Comparison of ENCODE assay signal across 13 cellular contexts in the genomic region with DNA sequence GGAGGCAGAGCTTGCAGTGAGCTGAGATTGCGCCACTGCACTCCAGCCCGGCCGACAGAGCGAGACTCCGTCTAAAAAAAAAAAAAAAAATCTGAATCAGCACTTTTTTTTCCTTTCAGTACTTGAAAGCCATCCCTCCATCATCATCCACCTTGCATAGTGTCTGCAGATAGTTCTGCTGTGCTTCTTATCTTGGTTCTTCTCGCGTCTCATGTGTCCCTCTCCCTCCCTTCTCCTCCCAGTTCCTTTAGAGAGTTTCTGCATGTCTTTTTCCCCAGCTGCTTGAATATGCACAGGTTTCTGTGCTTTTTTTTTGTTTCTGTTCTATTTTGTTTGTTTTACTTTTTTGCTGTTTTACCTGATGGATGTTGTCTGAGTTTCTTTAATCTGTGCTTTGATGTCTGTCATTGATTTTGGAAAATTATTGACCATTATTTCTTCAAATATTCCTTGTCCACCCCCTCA.
"Had no signal": no experiment of that assay in that cellular context is flagged by ENCODE, and none has a peak within 500 bp of the region (broad histone marks: within the 10 kb centered on the region; RNA-seq: fewer than 3 reads in every experiment).

No MANE protein-coding gene starts in this region.

- DNase-seq: activated CD4-positive, alpha-beta T cell treated with anti-CD3 and anti-CD28 coated beads for 1 hour; activated CD4-positive, alpha-beta T cell treated with anti-CD3 and anti-CD28 coated beads, Interleukin-2, amount 50 U/mL, for 1 hour; activated CD8-positive, alpha-beta T cell treated with anti-CD3 and anti-CD28 coated beads, Interleukin-2, amount 10 ng/mL, durations not matched to agents 7 days and 5 days; activated gamma-delta T cell treated with Interleukin-2 at 50 U/mL for 16 hours; effector memory CD4-positive, alpha-beta T cell; glutamatergic neuron; immature natural killer cell; lower lobe of right lung; naive thymus-derived CD4-positive, alpha-beta T cell; small intestine; stimulated activated CD4-positive, alpha-beta T cell treated with anti-CD3 and anti-CD28 coated beads, Interleukin-2, amount 100 ng/mL, for 24 hours; stimulated activated naive CD8-positive, alpha-beta T cell treated with anti-CD3 and anti-CD28 coated beads, Interleukin-15, amount 100 ng/mL, for 72 hours; tibial artery had no signal
